In the genomic region with DNA sequence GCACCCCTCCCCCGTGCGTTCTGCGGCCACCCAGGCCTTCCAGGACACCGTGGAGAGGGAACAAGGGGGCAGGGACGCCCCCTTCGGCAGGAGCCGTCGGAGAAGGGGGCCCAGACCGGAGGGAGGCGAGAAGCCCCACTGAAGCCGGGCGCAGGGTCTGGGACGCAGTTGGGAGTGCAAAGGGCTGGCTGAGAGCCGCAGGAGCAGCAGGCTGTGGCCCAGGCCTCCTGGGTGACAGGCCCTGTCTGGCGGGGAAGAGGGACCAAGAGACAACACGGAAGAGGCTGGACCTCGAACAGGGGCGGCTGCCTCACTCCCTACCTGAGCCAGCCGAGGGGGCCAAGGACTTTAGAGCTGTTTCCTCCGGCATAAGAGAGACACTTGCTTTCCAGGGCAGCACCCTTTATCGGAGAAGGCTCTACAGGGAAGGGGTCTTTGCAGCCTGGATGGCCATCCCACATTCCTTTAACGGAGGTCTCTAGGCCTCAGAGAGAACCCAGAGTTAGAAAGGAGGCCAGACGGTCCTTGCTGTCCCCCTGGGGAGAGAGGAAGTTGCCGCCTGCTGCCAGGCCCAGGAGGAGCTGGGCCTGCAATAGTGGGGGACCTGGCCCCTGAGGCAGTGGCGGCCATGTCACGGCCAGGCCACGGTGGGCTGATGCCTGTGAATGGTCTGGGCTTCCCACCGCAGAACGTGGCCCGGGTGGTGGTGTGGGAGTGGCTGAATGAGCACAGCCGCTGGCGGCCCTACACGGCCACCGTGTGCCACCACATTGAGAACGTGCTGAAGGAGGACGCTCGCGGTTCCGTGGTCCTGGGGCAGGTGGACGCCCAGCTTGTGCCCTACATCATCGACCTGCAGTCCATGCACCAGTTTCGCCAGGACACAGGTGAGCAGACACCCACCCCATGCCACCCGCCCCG, we compare ENCODE assay signal across 10 cellular contexts. TPM values are rescaled to one million over a fixed set of nuclear protein-coding genes. Genes with fewer than 3 reads are reported as not detected.
DNase-seq lines count a peak whose midpoint lies in the region; ATAC-seq and TF ChIP-seq lines count a peak whose summit lies in the region.
"Had no signal": no experiment of that assay in that cellular context is flagged by ENCODE, and none has a peak within 500 bp of the region (broad histone marks: within the 10 kb centered on the region; RNA-seq: fewer than 3 reads in every experiment).

No MANE protein-coding gene starts in this region.

- intact Hi-C loops in activated CD4-positive, alpha-beta memory T cell treated with anti-CD3 and anti-CD28 coated beads for 36 hours (cut with micrococcal nuclease) = loop anchor here (2.0 kb wide), 2 partner anchors 13 to 41 kb away; no protein-coding TSS in a partner anchor
- intact Hi-C loops in Calu3 (cut with micrococcal nuclease; ENCODE audit: unreplicated experiment) = no loop called here

- no peak overlapping the region for H3K9ac ChIP-seq in iPS-20b (ENCODE audit: low read depth, low read length)

- no peaks in the 10 kb centered on the region for H3K27me3 Mint-ChIP-seq in activated CD4-positive, alpha-beta memory T cell treated with anti-CD3 and anti-CD28 coated beads for 36 hours
- H3K27me3 Mint-ChIP-seq in activated CD4-positive, alpha-beta memory T cell treated with anti-CD3 and anti-CD28 coated beads, Interleukin-2, amount 10 ng/mL, durations not matched to agents 7 days and 5 days = peaks cover 20% of the 10 kb centered on the region
- no peaks in the 10 kb centered on the region for H3K27me3 Mint-ChIP-seq in activated T-helper 17 cell treated with anti-CD3 and anti-CD28 coated beads, Interleukin-2, amount 50 U/mL, for 72 hours
- H3K27me3 Mint-ChIP-seq in stimulated activated memory B cell treated with anti-CD40 and anti-IgM and Interleukin-4, amounts not matched to agents 10 μg/mL and 1 μg/mL and 100 μg/mL, for 72 hours = no peaks in the 10 kb centered on the region
- H3K27me3 Mint-ChIP-seq in Calu3 (ENCODE audit: unreplicated experiment) = peaks cover 36% of the 10 kb centered on the region

- peaks cover 20% of the 10 kb centered on the region for H3K4me1 Mint-ChIP-seq in activated CD4-positive, alpha-beta memory T cell treated with anti-CD3 and anti-CD28 coated beads for 36 hours (ENCODE audit: low read depth)
- H3K4me1 Mint-ChIP-seq in activated CD4-positive, alpha-beta memory T cell treated with anti-CD3 and anti-CD28 coated beads, Interleukin-2, amount 10 ng/mL, durations not matched to agents 7 days and 5 days = peaks cover 2% of the 10 kb centered on the region
- peaks cover 8% of the 10 kb centered on the region for H3K4me1 Mint-ChIP-seq in activated T-helper 17 cell treated with anti-CD3 and anti-CD28 coated beads, Interleukin-2, amount 50 U/mL, for 72 hours
- H3K4me1 Mint-ChIP-seq in stimulated activated memory B cell treated with anti-CD40 and anti-IgM and Interleukin-4, amounts not matched to agents 10 μg/mL and 1 μg/mL and 100 μg/mL, for 72 hours = peaks cover 49% of the 10 kb centered on the region
- no peaks in the 10 kb centered on the region for H3K4me1 Mint-ChIP-seq in Calu3 (ENCODE audit: low read depth, unreplicated experiment)
- H3K4me1 Mint-ChIP-seq: activated naive CD8-positive, alpha-beta T cell treated with anti-CD3 and anti-CD28 coated beads, Interleukin-2, amount 10 ng/mL, durations not matched to agents 7 days and 5 days had no signal

- H3K36me3 Mint-ChIP-seq in activated CD4-positive, alpha-beta memory T cell treated with anti-CD3 and anti-CD28 coated beads for 36 hours = no peaks in the 10 kb centered on the region
- H3K36me3 Mint-ChIP-seq in activated CD4-positive, alpha-beta memory T cell treated with anti-CD3 and anti-CD28 coated beads, Interleukin-2, amount 10 ng/mL, durations not matched to agents 7 days and 5 days (ENCODE audit: low read depth) = no peaks in the 10 kb centered on the region
- H3K36me3 Mint-ChIP-seq in activated T-helper 17 cell treated with anti-CD3 and anti-CD28 coated beads, Interleukin-2, amount 50 U/mL, for 72 hours (ENCODE audit: low read depth) = peaks cover 4% of the 10 kb centered on the region
- peaks cover 5% of the 10 kb centered on the region for H3K36me3 Mint-ChIP-seq in stimulated activated memory B cell treated with anti-CD40 and anti-IgM and Interleukin-4, amounts not matched to agents 10 μg/mL and 1 μg/mL and 100 μg/mL, for 72 hours
- H3K36me3 Mint-ChIP-seq in Calu3 (ENCODE audit: insufficient read depth, unreplicated experiment) = no peaks in the 10 kb centered on the region
- H3K36me3 Mint-ChIP-seq: activated naive CD8-positive, alpha-beta T cell treated with anti-CD3 and anti-CD28 coated beads, Interleukin-2, amount 10 ng/mL, durations not matched to agents 7 days and 5 days had no signal

- H3K27ac ChIP-seq in iPS-20b (ENCODE audit: low read length) = no peak overlapping the region

- H3K36me3 ChIP-seq in iPS-20b (ENCODE audit: insufficient read depth, low read depth, low read length) = no peaks in the 10 kb centered on the region

- H3K27me3 ChIP-seq in iPS-20b (ENCODE audit: insufficient read depth, low read length) = peaks cover 76% of the 10 kb centered on the region

- peak overlapping the region; percentile 60; the same call in 1 of the 2 replicates for H3K4me3 ChIP-seq in iPS-20b (ENCODE audit: low read length)

- H3K4me1 ChIP-seq in iPS-20b (ENCODE audit: insufficient read depth, low read length) = peaks cover 5% of the 10 kb centered on the region; the same call in 1 of the 2 replicates

- ATAC-seq in activated T-helper 17 cell treated with anti-CD3 and anti-CD28 coated beads, Interleukin-2, amount 50 U/mL, for 72 hours (replicated peaks) = peak; percentile 23
- ATAC-seq in stimulated activated memory B cell treated with anti-CD40 and anti-IgM and Interleukin-4, amounts not matched to agents 10 μg/mL and 1 μg/mL and 100 μg/mL, for 72 hours = peak; percentile 5

- no peaks in the 10 kb centered on the region for H3K9me3 Mint-ChIP-seq in activated CD4-positive, alpha-beta memory T cell treated with anti-CD3 and anti-CD28 coated beads for 36 hours
- H3K9me3 Mint-ChIP-seq in activated CD4-positive, alpha-beta memory T cell treated with anti-CD3 and anti-CD28 coated beads, Interleukin-2, amount 10 ng/mL, durations not matched to agents 7 days and 5 days = no peaks in the 10 kb centered on the region
- H3K9me3 Mint-ChIP-seq in activated T-helper 17 cell treated with anti-CD3 and anti-CD28 coated beads, Interleukin-2, amount 50 U/mL, for 72 hours = no peaks in the 10 kb centered on the region
- H3K9me3 Mint-ChIP-seq in stimulated activated memory B cell treated with anti-CD40 and anti-IgM and Interleukin-4, amounts not matched to agents 10 μg/mL and 1 μg/mL and 100 μg/mL, for 72 hours = no peaks in the 10 kb centered on the region
- no peaks in the 10 kb centered on the region for H3K9me3 Mint-ChIP-seq in Calu3 (ENCODE audit: low read depth, unreplicated experiment)
- H3K9me3 Mint-ChIP-seq: activated naive CD8-positive, alpha-beta T cell treated with anti-CD3 and anti-CD28 coated beads, Interleukin-2, amount 10 ng/mL, durations not matched to agents 7 days and 5 days had no signal

- H3K27ac Mint-ChIP-seq in activated CD4-positive, alpha-beta memory T cell treated with anti-CD3 and anti-CD28 coated beads for 36 hours = no peak overlapping the region
- H3K27ac Mint-ChIP-seq in activated CD4-positive, alpha-beta memory T cell treated with anti-CD3 and anti-CD28 coated beads, Interleukin-2, amount 10 ng/mL, durations not matched to agents 7 days and 5 days = no peak overlapping the region
- H3K27ac Mint-ChIP-seq in activated T-helper 17 cell treated with anti-CD3 and anti-CD28 coated beads, Interleukin-2, amount 50 U/mL, for 72 hours = peak overlapping the region; percentile 63
- peak overlapping the region; percentile 47 for H3K27ac Mint-ChIP-seq in stimulated activated memory B cell treated with anti-CD40 and anti-IgM and Interleukin-4, amounts not matched to agents 10 μg/mL and 1 μg/mL and 100 μg/mL, for 72 hours
- no peak overlapping the region for H3K27ac Mint-ChIP-seq in Calu3 (ENCODE audit: unreplicated experiment)
- H3K27ac Mint-ChIP-seq: activated naive CD8-positive, alpha-beta T cell treated with anti-CD3 and anti-CD28 coated beads, Interleukin-2, amount 10 ng/mL, durations not matched to agents 7 days and 5 days had no signal

- H3K9me3 ChIP-seq in iPS-20b (ENCODE audit: insufficient read depth, low read depth, low read length) = no peaks in the 10 kb centered on the region

- CTCF ChIA-PET in activated CD4-positive, alpha-beta memory T cell treated with anti-CD3 and anti-CD28 coated beads for 36 hours (lab: Charles Lee) = interaction anchor here (0.9 to 1.7 kb wide), 5 partner anchors 10 to 116 kb away, joined by 3 to 4 read pairs (median 3); no protein-coding TSS in a partner anchor
- CTCF ChIA-PET in activated CD4-positive, alpha-beta memory T cell treated with anti-CD3 and anti-CD28 coated beads, Interleukin-2, amount 10 ng/mL, durations not matched to agents 7 days and 5 days (lab: Charles Lee) = interaction anchor here (1.1 to 1.5 kb wide), 2 partner anchors 40 to 95 kb away, joined by 3 to 4 read pairs; no protein-coding TSS in a partner anchor
- CTCF ChIA-PET in Calu3 (lab: Charles Lee) = no interaction called here

- no peak for DNase-seq in activated CD4-positive, alpha-beta memory T cell treated with anti-CD3 and anti-CD28 coated beads for 36 hours
- no peak for DNase-seq in activated CD4-positive, alpha-beta memory T cell treated with anti-CD3 and anti-CD28 coated beads, Interleukin-2, amount 10 ng/mL, durations not matched to agents 7 days and 5 days
- DNase-seq in Calu3 = no peak
- no peak for DNase-seq in T-helper 9 cell
- DNase-seq in germinal center (ENCODE audit: low spot score) = no peak
- DNase-seq: activated naive CD8-positive, alpha-beta T cell treated with anti-CD3 and anti-CD28 coated beads, Interleukin-2, amount 10 ng/mL, durations not matched to agents 7 days and 5 days; NCI-H1694 treated with DMSO at 0.1 percent for 48 hours had no signal

- no peak for TF ChIP-seq CTCF in Calu3 (IDR thresholded peaks at IDR 0.05; ENCODE audit: unreplicated experiment)

- H3K4me3 Mint-ChIP-seq in activated CD4-positive, alpha-beta memory T cell treated with anti-CD3 and anti-CD28 coated beads for 36 hours = peak overlapping the region; percentile 64
- no peak overlapping the region for H3K4me3 Mint-ChIP-seq in activated CD4-positive, alpha-beta memory T cell treated with anti-CD3 and anti-CD28 coated beads, Interleukin-2, amount 10 ng/mL, durations not matched to agents 7 days and 5 days
- no peak overlapping the region for H3K4me3 Mint-ChIP-seq in activated T-helper 17 cell treated with anti-CD3 and anti-CD28 coated beads, Interleukin-2, amount 50 U/mL, for 72 hours
- H3K4me3 Mint-ChIP-seq in stimulated activated memory B cell treated with anti-CD40 and anti-IgM and Interleukin-4, amounts not matched to agents 10 μg/mL and 1 μg/mL and 100 μg/mL, for 72 hours = no peak overlapping the region
- H3K4me3 Mint-ChIP-seq in Calu3 (ENCODE audit: low read depth, unreplicated experiment) = no peak overlapping the region
- H3K4me3 Mint-ChIP-seq: activated naive CD8-positive, alpha-beta T cell treated with anti-CD3 and anti-CD28 coated beads, Interleukin-2, amount 10 ng/mL, durations not matched to agents 7 days and 5 days had no signal

- POLR2A ChIA-PET in activated CD4-positive, alpha-beta memory T cell treated with anti-CD3 and anti-CD28 coated beads for 36 hours (lab: Charles Lee) = no interaction called here
- POLR2A ChIA-PET in activated CD4-positive, alpha-beta memory T cell treated with anti-CD3 and anti-CD28 coated beads, Interleukin-2, amount 10 ng/mL, durations not matched to agents 7 days and 5 days (lab: Charles Lee) = no interaction called here

- BruUV-seq in Calu3 (replicated peaks; lab: Mats Ljungman, UMichigan) = no TSS peak

RNA-seq across cellular contexts. Expression of a gene that starts 1.3 kb away (rescaled TPM):
- 10 to 100 TPM; 11.0 to 12.4 TPM for total RNA-seq in activated CD4-positive, alpha-beta memory T cell treated with anti-CD3 and anti-CD28 coated beads for 36 hours
- under 1 TPM in 1 of 2 experiments, not detected in 1; 0.18 TPM for total RNA-seq in activated CD4-positive, alpha-beta memory T cell treated with anti-CD3 and anti-CD28 coated beads, Interleukin-2, amount 10 ng/mL, durations not matched to agents 7 days and 5 days
- total RNA-seq in activated T-helper 17 cell treated with anti-CD3 and anti-CD28 coated beads, Interleukin-2, amount 50 U/mL, for 72 hours = 10 to 100 TPM; 13.2 to 17.4 TPM
- total RNA-seq in Calu3 (2022) = 0.17 TPM in 1 of 2 replicates, not detected in the other

Comparison
In these comparisons a context has a peak if more than half of its experiments do, and no peak if none do; other contexts are left out.
1. RNA of a gene that starts 1.3 kb away (total RNA-seq): 13.2 to 17.4 TPM in activated T-helper 17 cell treated with anti-CD3 and anti-CD28 coated beads, Interleukin-2, amount 50 U/mL, for 72 hours and 11.0 to 12.4 TPM in activated CD4-positive, alpha-beta memory T cell treated with anti-CD3 and anti-CD28 coated beads for 36 hours; 0.18 TPM in activated CD4-positive, alpha-beta memory T cell treated with anti-CD3 and anti-CD28 coated beads, Interleukin-2, amount 10 ng/mL, durations not matched to agents 7 days and 5 days and 0.17 TPM in Calu3; every median in the first group is over 10 times any median in the second.
2. H3K27ac Mint-ChIP-seq: peak in activated T-helper 17 cell treated with anti-CD3 and anti-CD28 coated beads, Interleukin-2, amount 50 U/mL, for 72 hours (single experiment) and stimulated activated memory B cell treated with anti-CD40 and anti-IgM and Interleukin-4, amounts not matched to agents 10 μg/mL and 1 μg/mL and 100 μg/mL, for 72 hours (single experiment); none in activated CD4-positive, alpha-beta memory T cell treated with anti-CD3 and anti-CD28 coated beads for 36 hours (single experiment), activated CD4-positive, alpha-beta memory T cell treated with anti-CD3 and anti-CD28 coated beads, Interleukin-2, amount 10 ng/mL, durations not matched to agents 7 days and 5 days (single experiment) and Calu3 (single experiment).